In the genomic region with DNA sequence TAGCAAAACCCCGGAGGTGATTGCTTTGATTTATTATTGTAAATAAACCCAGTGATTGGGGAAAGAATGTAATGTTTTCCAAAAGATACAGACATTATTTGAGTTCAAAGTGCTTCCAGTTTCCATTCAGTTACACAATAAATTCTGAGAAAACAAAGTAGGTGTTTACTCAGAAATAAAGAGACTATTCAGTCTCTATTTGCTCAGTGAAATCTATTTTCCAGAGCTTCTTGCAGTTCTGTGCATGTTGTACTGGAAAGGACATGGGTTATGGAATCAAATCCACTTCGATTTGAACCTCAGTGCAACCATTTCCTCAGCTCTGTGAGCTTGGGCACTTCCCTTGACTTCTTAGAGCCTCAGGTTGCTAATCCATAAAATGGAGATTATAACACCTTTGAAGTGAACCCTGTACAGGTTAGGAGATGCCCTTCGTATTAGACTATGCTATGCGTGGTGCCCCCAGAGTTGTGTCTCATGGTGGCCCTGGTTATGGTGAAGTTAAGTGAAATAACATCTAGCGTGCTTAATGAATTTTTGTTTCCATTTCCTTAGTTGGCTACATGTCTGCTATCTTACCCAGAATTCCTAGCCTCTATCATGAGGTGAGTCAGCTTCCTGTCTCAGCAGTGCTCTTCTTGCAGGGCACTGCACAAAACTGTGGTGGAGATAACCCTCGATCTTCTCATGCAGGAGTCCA, we compare ENCODE assay signal across 8 cellular contexts.
DNase-seq lines count a peak whose midpoint lies in the region; ATAC-seq lines count a peak whose summit lies in the region.

No MANE protein-coding gene starts in this region.

- CTCF ChIA-PET in activated CD4-positive, alpha-beta T cell treated with anti-CD3 and anti-CD28 coated beads for 36 hours (lab: Charles Lee) = interaction anchor here (0.6 to 1.2 kb wide), 4 partner anchors 13 to 192 kb away, joined by 3 to 4 read pairs (median 3); no protein-coding TSS in a partner anchor

- peak overlapping the region in 1 of 2 donors; percentile 53 for H3K4me3 ChIP-seq in mucosa of rectum (ENCODE audit: low read length in 2 of 2)

- peaks cover 0 to 7% of the 10 kb centered on the region in 2 donors for H3K36me3 ChIP-seq in mucosa of rectum (ENCODE audit: control insufficient read depth in 2 of 2, insufficient read depth in 2 of 2, low read length in 2 of 2)

- H3K4me3 Mint-ChIP-seq in activated CD4-positive, alpha-beta T cell treated with anti-CD3 and anti-CD28 coated beads for 36 hours = peak overlapping the region; percentile 40
- peak overlapping the region; percentile 52 for H3K4me3 Mint-ChIP-seq in activated T-cell treated with anti-CD3 and anti-CD28 coated beads, Interleukin-2, amount 50 U/mL, for 4 hours

- no peaks in the 10 kb centered on the region for H3K27me3 Mint-ChIP-seq in activated CD4-positive, alpha-beta T cell treated with anti-CD3 and anti-CD28 coated beads for 36 hours
- no peaks in the 10 kb centered on the region for H3K27me3 Mint-ChIP-seq in activated T-cell treated with anti-CD3 and anti-CD28 coated beads, Interleukin-2, amount 50 U/mL, for 4 hours (ENCODE audit: low read depth)

- no peaks in the 10 kb centered on the region for H3K9me3 ChIP-seq in mucosa of rectum (ENCODE audit: control insufficient read depth in 2 of 2, low read length in 2 of 2)

- peak overlapping the region; percentile 95 for H3K27ac Mint-ChIP-seq in activated CD4-positive, alpha-beta T cell treated with anti-CD3 and anti-CD28 coated beads for 36 hours

- H3K36me3 Mint-ChIP-seq in activated CD4-positive, alpha-beta T cell treated with anti-CD3 and anti-CD28 coated beads for 36 hours (ENCODE audit: low read depth) = peaks cover 82% of the 10 kb centered on the region
- peaks cover 68% of the 10 kb centered on the region for H3K36me3 Mint-ChIP-seq in activated T-cell treated with anti-CD3 and anti-CD28 coated beads, Interleukin-2, amount 50 U/mL, for 4 hours (ENCODE audit: insufficient read depth)

- H3K4me1 Mint-ChIP-seq in activated CD4-positive, alpha-beta T cell treated with anti-CD3 and anti-CD28 coated beads for 36 hours = peaks cover 81% of the 10 kb centered on the region
- peaks cover 82% of the 10 kb centered on the region for H3K4me1 Mint-ChIP-seq in activated T-cell treated with anti-CD3 and anti-CD28 coated beads, Interleukin-2, amount 50 U/mL, for 4 hours (ENCODE audit: low read depth)

- DNase-seq in activated CD4-positive, alpha-beta T cell treated with anti-CD3 and anti-CD28 coated beads for 36 hours = peak; percentile 61
- no peak for DNase-seq in activated CD4-positive, alpha-beta T cell treated with anti-CD3 and anti-CD28 coated beads, Interleukin-2, amount 50 U/mL, for 48 hours
- no peak for DNase-seq in activated T-cell treated with anti-CD3 and anti-CD28 coated beads, Interleukin-2, amount 50 U/mL, for 4 hours
- DNase-seq in dedifferentiated amniotic fluid mesenchymal stem cell (ENCODE audit: extremely low spot score) (no peak), NCI-H510A (lab: John Stamatoyannopoulos, UW) (no peak)

- H3K4me1 ChIP-seq in mucosa of rectum (ENCODE audit: control insufficient read depth in 2 of 2, insufficient read depth in 2 of 2, low read length in 2 of 2) = peaks cover 24 to 32% of the 10 kb centered on the region in 2 donors

- intact Hi-C loops in activated CD4-positive, alpha-beta T cell treated with anti-CD3 and anti-CD28 coated beads for 36 hours (cut with DNase I, micrococcal nuclease) = loop anchor here (1.0 to 5.0 kb wide), 8 partner anchors 12 to 1104 kb away; partner anchors contain the start of genes ST6GAL1 (in 2 of the 2) and TRA2B (in 1 of the 2)

- peak; percentile 92 for ATAC-seq in activated CD4-positive, alpha-beta T cell treated with anti-CD3 and anti-CD28 coated beads for 36 hours
- ATAC-seq in HG03575 (IDR thresholded peaks at IDR 0.05; ENCODE audit: extremely low read depth, insufficient number of reproducible peaks, low FRiP score, unreplicated experiment) = peak; percentile 26
- ATAC-seq in activated T-cell treated with anti-CD3 and anti-CD28 coated beads, Interleukin-2, amount 50 U/mL, for 4 hours = peak; percentile 91 to 92
- ATAC-seq in HG02588 (IDR thresholded peaks at IDR 0.05; ENCODE audit: unreplicated experiment) = no peak

- POLR2A ChIA-PET in activated CD4-positive, alpha-beta T cell treated with anti-CD3 and anti-CD28 coated beads for 36 hours (lab: Charles Lee) = interaction anchor here (0.6 to 1.2 kb wide), 3 partner anchors 9 to 232 kb away, joined by 4 read pairs; no protein-coding TSS in a partner anchor

- peaks cover 3% of the 10 kb centered on the region for H3K9me3 Mint-ChIP-seq in activated CD4-positive, alpha-beta T cell treated with anti-CD3 and anti-CD28 coated beads for 36 hours (ENCODE audit: low read depth)
- H3K9me3 Mint-ChIP-seq in activated T-cell treated with anti-CD3 and anti-CD28 coated beads, Interleukin-2, amount 50 U/mL, for 4 hours = no peaks in the 10 kb centered on the region

- peak overlapping the region; percentile 78 to 84 for H3K27ac ChIP-seq in mucosa of rectum (ENCODE audit: low read depth in 2 of 2, low read length in 2 of 2)

- H3K27me3 ChIP-seq in mucosa of rectum (ENCODE audit: control insufficient read depth in 2 of 2, insufficient read depth in 2 of 2, low read length in 2 of 2) = no peaks in the 10 kb centered on the region

- H3K9ac ChIP-seq in mucosa of rectum (ENCODE audit: low read depth in 1 of 2, low read length in 2 of 2) = no peak overlapping the region
